ENCODE assay signal across 16 cellular contexts in the genomic region with DNA sequence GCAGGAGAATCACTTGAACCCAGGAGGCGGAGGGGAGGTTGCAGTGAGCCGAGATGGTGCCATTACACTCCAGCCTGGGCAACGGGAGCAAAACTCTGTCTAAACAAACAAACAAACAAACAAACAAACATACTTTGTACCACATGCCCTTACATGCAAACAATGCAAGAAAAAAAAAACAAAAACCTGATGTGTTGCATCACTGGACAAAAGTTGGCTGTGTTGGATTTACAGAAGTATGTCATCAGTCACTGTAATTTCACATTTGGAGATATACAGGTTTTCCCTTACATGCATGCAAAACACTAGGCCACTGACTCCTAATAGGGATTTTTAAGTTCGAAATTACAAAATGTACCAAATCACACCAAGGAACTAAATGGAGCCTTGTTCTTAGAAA.
"Had no signal": no experiment of that assay in that cellular context is flagged by ENCODE, and none has a peak within 500 bp of the region (broad histone marks: within the 10 kb centered on the region; RNA-seq: fewer than 3 reads in every experiment).

No MANE protein-coding gene starts in this region.

- H3K4me3 ChIP-seq: esophagus squamous epithelium, gastroesophageal sphincter, heart left ventricle, left lung, skin epidermis, thoracic aorta, upper lobe of left lung had no signal

- H3K9me3 Mint-ChIP-seq: activated naive CD8-positive, alpha-beta T cell treated with anti-CD3 and anti-CD28 coated beads for 36 hours; dendritic cell treated with granulocyte-macrophage colony-stimulating factor and Interleukin-4, amounts not matched to agents 40 ng/mL and 50 ng/mL, for 4 days; neural crest cell; T-helper 2 cell treated with Interferon-gamma antibody and Interleukin-4, amounts not matched to agents 5 μg/mL and 100 μg/mL, for 36 hours had no signal

- H3K4me3 Mint-ChIP-seq: activated naive CD8-positive, alpha-beta T cell treated with anti-CD3 and anti-CD28 coated beads for 36 hours; dendritic cell treated with granulocyte-macrophage colony-stimulating factor and Interleukin-4, amounts not matched to agents 40 ng/mL and 50 ng/mL, for 4 days; neural crest cell; T-helper 2 cell treated with Interferon-gamma antibody and Interleukin-4, amounts not matched to agents 5 μg/mL and 100 μg/mL, for 36 hours had no signal

- H3K27me3 Mint-ChIP-seq: activated naive CD8-positive, alpha-beta T cell treated with anti-CD3 and anti-CD28 coated beads for 36 hours; dendritic cell treated with granulocyte-macrophage colony-stimulating factor and Interleukin-4, amounts not matched to agents 40 ng/mL and 50 ng/mL, for 4 days; progenitor cell of endocrine pancreas had no signal

- H3K27ac ChIP-seq: esophagus squamous epithelium, gastroesophageal sphincter, heart left ventricle, left lung, skin epidermis, thoracic aorta, upper lobe of left lung had no signal

- ATAC-seq: gastroesophageal sphincter, heart left ventricle, left lung had no signal

- H3K27me3 ChIP-seq: esophagus squamous epithelium, gastroesophageal sphincter, heart left ventricle, left lung, upper lobe of left lung had no signal

- H3K9me3 ChIP-seq: esophagus squamous epithelium, gastroesophageal sphincter, heart left ventricle, left lung, thoracic aorta, upper lobe of left lung had no signal

- H3K27ac Mint-ChIP-seq: activated naive CD8-positive, alpha-beta T cell treated with anti-CD3 and anti-CD28 coated beads for 36 hours; dendritic cell treated with granulocyte-macrophage colony-stimulating factor and Interleukin-4, amounts not matched to agents 40 ng/mL and 50 ng/mL, for 4 days; progenitor cell of endocrine pancreas; T-helper 2 cell treated with Interferon-gamma antibody and Interleukin-4, amounts not matched to agents 5 μg/mL and 100 μg/mL, for 36 hours had no signal

- DNase-seq: activated CD4-positive, alpha-beta T cell treated with anti-CD3 and anti-CD28 coated beads, Interleukin-2, amount 50 U/mL, for 48 hours; activated gamma-delta T cell treated with Interleukin-2 at 50 U/mL for 16 hours; activated naive CD8-positive, alpha-beta T cell treated with anti-CD3 and anti-CD28 coated beads for 36 hours; anterior cingulate cortex; effector memory CD4-positive, alpha-beta T cell; esophagus squamous epithelium; heart left ventricle; left lung; upper lobe of left lung had no signal

- H3K36me3 ChIP-seq: esophagus squamous epithelium, gastroesophageal sphincter, heart left ventricle, left lung, thoracic aorta, upper lobe of left lung had no signal
